ENCODE assay signal across 18 cellular contexts in the genomic region with DNA sequence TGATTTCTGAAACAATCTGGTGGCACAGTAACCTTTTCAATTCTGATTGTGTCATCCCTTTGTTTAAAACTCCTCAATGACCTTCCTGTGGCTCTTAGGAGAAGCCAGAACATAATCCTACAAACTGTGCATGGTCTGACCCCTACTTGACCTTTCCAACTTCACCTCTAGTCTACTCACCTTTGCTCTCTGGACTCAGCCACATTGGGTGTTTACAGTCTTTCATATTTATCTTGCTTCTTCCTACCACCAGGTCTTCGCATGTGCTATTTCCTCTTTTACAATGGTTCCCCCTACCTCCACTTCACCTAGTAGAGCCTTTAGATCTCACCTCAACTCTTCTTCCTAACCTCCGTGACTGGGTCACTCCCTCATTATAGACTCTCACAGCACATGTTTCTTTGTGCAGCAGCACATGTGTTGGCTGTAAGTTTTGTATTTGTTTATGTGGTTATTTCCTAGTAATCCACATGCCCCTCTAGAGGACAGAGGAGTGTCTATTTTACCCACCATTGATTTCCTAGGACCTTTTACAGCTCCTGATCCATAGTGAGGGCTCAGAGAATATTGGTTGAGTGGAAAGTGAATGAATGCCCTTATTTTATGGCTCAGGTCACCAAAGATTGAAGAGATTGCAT.
DNase-seq lines count a peak whose midpoint lies in the region; ATAC-seq and TF ChIP-seq lines count a peak whose summit lies in the region.
"Had no signal": no experiment of that assay in that cellular context is flagged by ENCODE, and none has a peak within 500 bp of the region (broad histone marks: within the 10 kb centered on the region; RNA-seq: fewer than 3 reads in every experiment).

No MANE protein-coding gene starts in this region.

- no peak for TF ChIP-seq RAD21 in liver (IDR thresholded peaks at IDR 0.05)

- H3K9me3 Mint-ChIP-seq in GM23338: no peaks in the 10 kb centered on the region
- H3K9me3 Mint-ChIP-seq: H9 had no signal

- no peak overlapping the region for H3K9ac ChIP-seq in liver (ENCODE audit: low read depth in 1 of 2, low read length in 2 of 2)
- H3K9ac ChIP-seq: BLaER1, GM23248 had no signal

- no peaks in the 10 kb centered on the region for H3F3A ChIP-seq in GM23338 (replicated peaks; ENCODE audit: low read depth)

- H3K36me3 Mint-ChIP-seq in GM23338 (ENCODE audit: low read depth): no peaks in the 10 kb centered on the region
- H3K36me3 Mint-ChIP-seq: CD4-positive, CD25-positive, alpha-beta regulatory T cell; CD8-positive, alpha-beta T cell had no signal

- peaks cover 3% of the 10 kb centered on the region for H3K9me2 ChIP-seq in GM23338 (ENCODE audit: insufficient read depth)

- intact Hi-C loops in esophagus muscularis mucosa (cut with DNase I): no loop called here

- H4K20me1 ChIP-seq in GM23338 (replicated peaks; ENCODE audit: insufficient read depth): no peaks in the 10 kb centered on the region
- H4K20me1 ChIP-seq: BLaER1 had no signal

- peaks cover 3% of the 10 kb centered on the region for H3K27me3 Mint-ChIP-seq in GM23338 (ENCODE audit: insufficient read depth, low read depth, poor library complexity)
- H3K27me3 Mint-ChIP-seq: B cell; CD4-positive, CD25-positive, alpha-beta regulatory T cell had no signal

- 84% methylated on average over 2 of the region's 2 CpGs for WGBS in esophagus muscularis mucosa
- WGBS in liver: 63% methylated on average over 2 of the region's 2 CpGs

- H3K27ac Mint-ChIP-seq in GM23338: no peak overlapping the region
- H3K27ac Mint-ChIP-seq: B cell; CD4-positive, CD25-positive, alpha-beta regulatory T cell; CD8-positive, alpha-beta T cell; H9 had no signal

- no peak for ATAC-seq in GM23338
- no peak for ATAC-seq in GM18858 (IDR thresholded peaks at IDR 0.05; ENCODE audit: unreplicated experiment)
- ATAC-seq: CD8-positive, alpha-beta T cell; HCT116 had no signal

- TF ChIP-seq CTCF in GM23338 (conservative IDR thresholded peaks at IDR 0.05; ENCODE audit: low read depth in 2 of 2): no peak
- no peak for TF ChIP-seq CTCF in esophagus muscularis mucosa (IDR thresholded peaks at IDR 0.05)
- no peak for TF ChIP-seq CTCF in liver (IDR thresholded peaks at IDR 0.05; ENCODE audit: low read depth, low read length, missing input control)

- DNase-seq in GM23338 (ENCODE audit: low spot score): no peak
- DNase-seq in esophagus muscularis mucosa (ENCODE audit: extremely low spot score): peak; percentile 75
- no peak for DNase-seq in stimulated activated CD4-positive, alpha-beta T cell treated with anti-CD3 and anti-CD28 coated beads, Interleukin-12 subunit alpha, Interleukin-12 subunit beta, amount 100 ng/mL, for 4 hours
- no peak for DNase-seq in RKO (ENCODE audit: low spot score)
- DNase-seq: Caco-2; CD4-positive, CD25-positive, alpha-beta regulatory T cell; CD8-positive, alpha-beta T cell; DMS153; DND-41; GM23248; H9 had no signal

- H3K9me3 ChIP-seq in esophagus muscularis mucosa (no peaks in the 10 kb centered on the region), liver (ENCODE audit: control insufficient read depth in 4 of 4, low read length in 3 of 4) (no peaks in the 10 kb centered on the region)
- H3K9me3 ChIP-seq: BLaER1, Caco-2 had no signal

- no peak overlapping the region for H3K27ac ChIP-seq in GM23338 (ENCODE audit: low read depth)
- H3K27ac ChIP-seq in esophagus muscularis mucosa (replicated peaks in 1 of 4): no peak overlapping the region
- no peak overlapping the region for H3K27ac ChIP-seq in liver (ENCODE audit: low read depth in 1 of 2, low read length in 2 of 2)
- H3K27ac ChIP-seq: 22Rv1, BLaER1, C4-2B, GM23248 had no signal

- H3K79me2 ChIP-seq in GM23338 (replicated peaks; ENCODE audit: insufficient read depth): no peaks in the 10 kb centered on the region

- H3K4me2 ChIP-seq in GM23338: no peak overlapping the region
- H3K4me2 ChIP-seq: BLaER1 had no signal

- H3K27me3 ChIP-seq in GM23338 (ENCODE audit: insufficient read depth): no peaks in the 10 kb centered on the region
- H3K27me3 ChIP-seq in esophagus muscularis mucosa: no peaks in the 10 kb centered on the region
- H3K27me3 ChIP-seq in liver (ENCODE audit: control insufficient read depth in 4 of 4, insufficient read depth in 4 of 4, low read length in 3 of 4): no peaks in the 10 kb centered on the region
- H3K27me3 ChIP-seq: BLaER1 had no signal

- no peak overlapping the region for H3K4me3 ChIP-seq in GM23338
- H3K4me3 ChIP-seq in esophagus muscularis mucosa: no peak overlapping the region
- no peak overlapping the region for H3K4me3 ChIP-seq in liver (ENCODE audit: low read depth in 1 of 3, low read length in 3 of 3)
- H3K4me3 ChIP-seq: BLaER1, GM23248 had no signal

- H3K36me3 ChIP-seq in GM23338 (ENCODE audit: insufficient read depth) (no peaks in the 10 kb centered on the region), esophagus muscularis mucosa (no peaks in the 10 kb centered on the region), liver (ENCODE audit: control insufficient read depth in 4 of 4, insufficient read depth in 3 of 4, low read depth in 1 of 4, low read length in 3 of 4) (no peaks in the 10 kb centered on the region)
- H3K36me3 ChIP-seq: BLaER1 had no signal

- no peak for TF ChIP-seq POLR2A in esophagus muscularis mucosa (IDR thresholded peaks at IDR 0.05; ENCODE audit: low read depth)

- no peak for TF ChIP-seq EP300 in esophagus muscularis mucosa (IDR thresholded peaks at IDR 0.05)

- H2AFZ ChIP-seq in GM23338: 0 out of 2 replicates have a peak overlapping the region, but pooled peaks have one; percentile 83
- H2AFZ ChIP-seq: GM23248 had no signal

- H3K4me3 Mint-ChIP-seq in GM23338: no peak overlapping the region
- H3K4me3 Mint-ChIP-seq: B cell; CD4-positive, CD25-positive, alpha-beta regulatory T cell; CD8-positive, alpha-beta T cell; H9 had no signal

- H3K4me1 Mint-ChIP-seq in GM23338: no peaks in the 10 kb centered on the region
- H3K4me1 Mint-ChIP-seq: B cell had no signal

- H3K4me1 ChIP-seq in GM23338 (ENCODE audit: insufficient read depth): peaks cover 3% of the 10 kb centered on the region; the same call in 1 of the 2 replicates
- no peaks in the 10 kb centered on the region for H3K4me1 ChIP-seq in esophagus muscularis mucosa
- H3K4me1 ChIP-seq in liver (ENCODE audit: control insufficient read depth in 4 of 4, insufficient read depth in 4 of 4, low read length in 3 of 4): no peaks in the 10 kb centered on the region
- H3K4me1 ChIP-seq: BLaER1, Caco-2 had no signal

TF ChIP-seq in GM23338, 12 proteins besides CTCF, POLR2A, EP300 and RAD21 (continues in another document):
- TF ChIP-seq ZNF331 (CRISPR knock-in tag; IDR thresholded peaks at IDR 0.05; ENCODE audit: low read depth): no peak
- TF ChIP-seq, protein P1, sequence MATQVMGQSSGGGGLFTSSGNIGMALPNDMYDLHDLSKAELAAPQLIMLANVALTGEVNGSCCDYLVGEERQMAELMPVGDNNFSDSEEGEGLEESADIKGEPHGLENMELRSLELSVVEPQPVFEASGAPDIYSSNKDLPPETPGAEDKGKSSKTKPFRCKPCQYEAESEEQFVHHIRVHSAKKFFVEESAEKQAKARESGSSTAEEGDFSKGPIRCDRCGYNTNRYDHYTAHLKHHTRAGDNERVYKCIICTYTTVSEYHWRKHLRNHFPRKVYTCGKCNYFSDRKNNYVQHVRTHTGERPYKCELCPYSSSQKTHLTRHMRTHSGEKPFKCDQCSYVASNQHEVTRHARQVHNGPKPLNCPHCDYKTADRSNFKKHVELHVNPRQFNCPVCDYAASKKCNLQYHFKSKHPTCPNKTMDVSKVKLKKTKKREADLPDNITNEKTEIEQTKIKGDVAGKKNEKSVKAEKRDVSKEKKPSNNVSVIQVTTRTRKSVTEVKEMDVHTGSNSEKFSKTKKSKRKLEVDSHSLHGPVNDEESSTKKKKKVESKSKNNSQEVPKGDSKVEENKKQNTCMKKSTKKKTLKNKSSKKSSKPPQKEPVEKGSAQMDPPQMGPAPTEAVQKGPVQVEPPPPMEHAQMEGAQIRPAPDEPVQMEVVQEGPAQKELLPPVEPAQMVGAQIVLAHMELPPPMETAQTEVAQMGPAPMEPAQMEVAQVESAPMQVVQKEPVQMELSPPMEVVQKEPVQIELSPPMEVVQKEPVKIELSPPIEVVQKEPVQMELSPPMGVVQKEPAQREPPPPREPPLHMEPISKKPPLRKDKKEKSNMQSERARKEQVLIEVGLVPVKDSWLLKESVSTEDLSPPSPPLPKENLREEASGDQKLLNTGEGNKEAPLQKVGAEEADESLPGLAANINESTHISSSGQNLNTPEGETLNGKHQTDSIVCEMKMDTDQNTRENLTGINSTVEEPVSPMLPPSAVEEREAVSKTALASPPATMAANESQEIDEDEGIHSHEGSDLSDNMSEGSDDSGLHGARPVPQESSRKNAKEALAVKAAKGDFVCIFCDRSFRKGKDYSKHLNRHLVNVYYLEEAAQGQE (IDR thresholded peaks at IDR 0.05; ENCODE audit: unreplicated experiment): no peak
- TF ChIP-seq POLR2AphosphoS5 (IDR thresholded peaks at IDR 0.05; ENCODE audit: low read depth): no peak

TF ChIP-seq in liver, 16 proteins besides CTCF, POLR2A, EP300 and RAD21 (continues in another document):
- TF ChIP-seq NR2F2 (IDR thresholded peaks at IDR 0.05) (peak; percentile 39), RXRA (IDR thresholded peaks at IDR 0.05) (peak; percentile 65 to 72), YY1 (IDR thresholded peaks at IDR 0.05) (no peak), HNF4A (conservative IDR thresholded peaks at IDR 0.05) (peak; percentile 34 to 73)
- TF ChIP-seq, protein P2, sequence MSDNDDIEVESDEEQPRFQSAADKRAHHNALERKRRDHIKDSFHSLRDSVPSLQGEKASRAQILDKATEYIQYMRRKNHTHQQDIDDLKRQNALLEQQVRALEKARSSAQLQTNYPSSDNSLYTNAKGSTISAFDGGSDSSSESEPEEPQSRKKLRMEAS (IDR thresholded peaks at IDR 0.05): no peak
